8 cellular contexts compared by ENCODE assay signal in genomic region chr10:22230331-22230833, GRCh38. TPM values are rescaled to one million over a fixed set of nuclear protein-coding genes. Genes with fewer than 3 reads are reported as not detected.
DNase-seq lines count a peak whose midpoint lies in the region; ATAC-seq, FAIRE-seq and TF ChIP-seq lines count a peak whose summit lies in the region.

No MANE protein-coding gene starts in this region.

- CTCF ChIA-PET in IMR-90 (lab: Yijun Ruan, JAX) (interaction anchor here (0.9 to 1.0 kb wide), 2 partner anchors 14 to 15 kb away, joined by 3 to 6 read pairs; no protein-coding TSS in a partner anchor), GM12878 (lab: Yijun Ruan, JAX) (interaction anchor here (1.0 to 2.5 kb wide), 4 partner anchors 13 to 757 kb away, joined by 3 to 8 read pairs (median 4); no protein-coding TSS in a partner anchor)

- no peak for DNase-seq in DND-41
- DNase-seq in IMR-90, result peak; percentile 29
- peak; percentile 89 for DNase-seq in OCI-M1 (lab: John Stamatoyannopoulos, UW)
- no peak for DNase-seq in GM12878 (ENCODE audit: low read depth, low spot score)
- peak; percentile 38 for DNase-seq in iPS-NIHi11 (ENCODE audit: low spot score)
- DNase-seq in smooth muscle cell (lab: John Stamatoyannopoulos, UW; ENCODE audit: unreplicated experiment), result no peak
- DNase-seq in OCI-M2 (lab: John Stamatoyannopoulos, UW; ENCODE audit: unreplicated experiment), result no peak

- no peak for TF ChIP-seq RAD21 in IMR-90 (IDR thresholded peaks at IDR 0.05; ENCODE audit: low read length)
- no peak for TF ChIP-seq RAD21 in GM12878 (IDR thresholded peaks at IDR 0.05; ENCODE audit: insufficient read depth, low read depth, low read length)

- H3K79me2 ChIP-seq in DND-41 (ENCODE audit: insufficient read depth, low read length) (no peaks in the 10 kb centered on the region), GM12878 (ENCODE audit: control insufficient read depth, insufficient read depth, low read length) (no peaks in the 10 kb centered on the region), smooth muscle cell (ENCODE audit: low read depth) (no peaks in the 10 kb centered on the region)

- no peak overlapping the region for H2BK120ac ChIP-seq in IMR-90 (ENCODE audit: low read depth, low read length)

- no peak overlapping the region for H3K56ac ChIP-seq in IMR-90 (ENCODE audit: extremely low read depth, insufficient read depth, low read length)

- no peak overlapping the region for H3K14ac ChIP-seq in IMR-90 (replicated peaks; ENCODE audit: low read depth, low read length)

- H4K5ac ChIP-seq in IMR-90 (ENCODE audit: low read depth, low read length), result no peak overlapping the region

- peak; percentile 17; the same call in 2 of the 3 replicates for ATAC-seq in DND-41 (ENCODE audit: insufficient read depth, low read depth)
- ATAC-seq in IMR-90 (ENCODE audit: low read depth), result no peak
- peak; percentile 43 for ATAC-seq in GM12878
- ATAC-seq in HG02642 (IDR thresholded peaks at IDR 0.05; ENCODE audit: poor library complexity, unreplicated experiment), result no peak

- no peak overlapping the region for H2BK20ac ChIP-seq in IMR-90 (ENCODE audit: low read depth, low read length)

- TF ChIP-seq POLR2A in IMR-90 (IDR thresholded peaks at IDR 0.05; ENCODE audit: low read depth, low read length) (no peak), GM12878 (IDR thresholded peaks at IDR 0.05; ENCODE audit: low read depth, low read length) (no peak)

- no peak overlapping the region for H3K9ac ChIP-seq in DND-41 (ENCODE audit: low read depth, low read length)
- peak overlapping the region; percentile 4; the same call in 1 of the 2 replicates for H3K9ac ChIP-seq in IMR-90 (ENCODE audit: low read depth, low read length)
- H3K9ac ChIP-seq in GM12878 (ENCODE audit: control insufficient read depth, insufficient read depth, low read length), result peak overlapping the region; percentile 36
- peak overlapping the region; percentile 63 for H3K9ac ChIP-seq in smooth muscle cell (ENCODE audit: low read depth)

- H2AK5ac ChIP-seq in IMR-90 (ENCODE audit: low read depth, low read length), result no peak overlapping the region

- in situ Hi-C loops in IMR-90 (cut with MboI; ENCODE audit: low sequenced_read_pairs) (no loop called here), GM12878 (cut with MboI) (no loop called here)

- TF ChIP-seq EP300 in GM12878 (IDR thresholded peaks at IDR 0.05; ENCODE audit: borderline replicate concordance in 1 of 2, control insufficient read depth in 1 of 2, low read depth in 2 of 2, low read length in 2 of 2), result no peak

- no peak overlapping the region for H2BK5ac ChIP-seq in IMR-90 (ENCODE audit: low read depth, low read length, poor library complexity, severe bottlenecking)

- TF ChIP-seq CTCF in DND-41 (IDR thresholded peaks at IDR 0.05; ENCODE audit: borderline replicate concordance, extremely low read depth, low read length, poor library complexity, severe bottlenecking) (no peak), IMR-90 (conservative IDR thresholded peaks at IDR 0.05; ENCODE audit: low read depth, low read length) (no peak), GM12878 (IDR thresholded peaks at IDR 0.05 in 2 of 3, conservative IDR thresholded peaks at IDR 0.05 in 1 of 3; ENCODE audit: control insufficient read depth in 2 of 3, extremely low read depth in 1 of 3, insufficient read depth in 1 of 3, low read depth in 3 of 3, low read length in 3 of 3) (no peak), smooth muscle cell (IDR thresholded peaks at IDR 0.05; ENCODE audit: borderline replicate concordance, insufficient read depth, poor library complexity, severe bottlenecking) (no peak)

- H4K8ac ChIP-seq in IMR-90 (ENCODE audit: low read depth in 2 of 2, low read length in 2 of 2), result no peak overlapping the region

- no peak overlapping the region for H3K27ac ChIP-seq in DND-41 (ENCODE audit: low read length)
- no peak overlapping the region for H3K27ac ChIP-seq in IMR-90 (ENCODE audit: insufficient read depth, low read length)
- H3K27ac ChIP-seq in GM12878 (ENCODE audit: control insufficient read depth, insufficient read depth), result no peak overlapping the region
- no peak overlapping the region for H3K27ac ChIP-seq in smooth muscle cell (ENCODE audit: low read depth)

- no peak overlapping the region for H3K4ac ChIP-seq in IMR-90 (ENCODE audit: low read depth, low read length)

- H3K36me3 ChIP-seq in DND-41 (ENCODE audit: insufficient read depth, low read length), result no peaks in the 10 kb centered on the region
- no peaks in the 10 kb centered on the region for H3K36me3 ChIP-seq in IMR-90 (ENCODE audit: control insufficient read depth, insufficient read depth, low read length)
- no peaks in the 10 kb centered on the region for H3K36me3 ChIP-seq in GM12878 (ENCODE audit: control insufficient read depth in 2 of 2, insufficient read depth in 2 of 2, low read length in 1 of 2)
- no peaks in the 10 kb centered on the region for H3K36me3 ChIP-seq in smooth muscle cell (ENCODE audit: low read depth)

- SMC1A ChIA-PET in GM12878 (lab: Charles Lee; ENCODE audit: uncharacterized antibody, unreplicated experiment), result interaction anchor here (0.5 to 1.0 kb wide), 5 partner anchors 86 to 268 kb away, joined by 3 to 6 read pairs (median 3); partner anchors contain the start of gene COMMD3

- H2AK9ac ChIP-seq in IMR-90 (replicated peaks; ENCODE audit: low read depth, low read length, poor library complexity), result no peak overlapping the region

- H2AFZ ChIP-seq in DND-41 (ENCODE audit: low read depth, low read length), result no peak overlapping the region
- H2AFZ ChIP-seq in IMR-90 (replicated peaks; ENCODE audit: low read length, poor library complexity), result no peak overlapping the region
- peak overlapping the region; percentile 85 for H2AFZ ChIP-seq in GM12878 (ENCODE audit: control insufficient read depth, low read depth, low read length)
- H2AFZ ChIP-seq in smooth muscle cell (ENCODE audit: low read depth), result peak overlapping the region; percentile 95

- dilution Hi-C loops in IMR-90 (cut with HindIII; ENCODE audit: low sequenced_read_pairs, unreplicated experiment), result no loop called here

- H3K23ac ChIP-seq in IMR-90 (ENCODE audit: low read depth, low read length), result no peak overlapping the region

- H3K79me1 ChIP-seq in IMR-90 (ENCODE audit: low read depth in 1 of 2, low read length in 2 of 2), result no peaks in the 10 kb centered on the region

- 0% methylated on average over 6 of the region's 16 CpGs; no CpG with 5 or more reads in 1 of the 2 experiments for WGBS in IMR-90 (ENCODE audit: extremely low coverage in 2 of 2, insufficient read length in 1 of 2), 2 experiments
- 2% methylated on average over 16 of the region's 16 CpGs for WGBS in GM12878 (ENCODE audit: insufficient coverage, insufficient replicate concordance, low lambda C conversion rate, missing lambda C conversion rate)
- under 1% methylated on average over 16 of the region's 16 CpGs for WGBS in smooth muscle cell (ENCODE audit: low lambda C conversion rate)

- no peaks in the 10 kb centered on the region for H4K20me1 ChIP-seq in DND-41 (ENCODE audit: insufficient read depth, low read length)
- no peaks in the 10 kb centered on the region for H4K20me1 ChIP-seq in IMR-90 (ENCODE audit: insufficient read depth, low read length)
- H4K20me1 ChIP-seq in GM12878 (ENCODE audit: control insufficient read depth, insufficient read depth), result no peaks in the 10 kb centered on the region
- H4K20me1 ChIP-seq in smooth muscle cell (ENCODE audit: low read depth), result no peaks in the 10 kb centered on the region

- peak overlapping the region in 1 of 2 experiments; percentile 63; a peak in 1 of 4 replicates for H3K4me3 ChIP-seq in DND-41 (ENCODE audit: low read depth in 1 of 2, low read length in 2 of 2)
- peak overlapping the region; percentile 74 for H3K4me3 ChIP-seq in IMR-90 (ENCODE audit: insufficient read depth, low read depth, low read length)
- H3K4me3 ChIP-seq in GM12878, result peak overlapping the region; percentile 68
- H3K4me3 ChIP-seq in smooth muscle cell, result peak overlapping the region; percentile 87

- H3K18ac ChIP-seq in IMR-90 (ENCODE audit: low read depth, low read length), result no peak overlapping the region

- RAD21 ChIA-PET in GM12878 (lab: Charles Lee; ENCODE audit: unreplicated experiment), result interaction anchor here (1.9 kb wide), 1 partner anchor 85 kb away, joined by 13 read pairs; the partner anchor contains the start of gene COMMD3

- H2BK15ac ChIP-seq in IMR-90 (ENCODE audit: low read depth, low read length), result no peak overlapping the region

- H3K4me2 ChIP-seq in DND-41 (ENCODE audit: insufficient read depth, low read length), result peak overlapping the region; percentile 79; the same call in 1 of the 2 replicates
- peak overlapping the region; percentile 74 for H3K4me2 ChIP-seq in IMR-90 (ENCODE audit: low read depth, low read length)
- H3K4me2 ChIP-seq in GM12878 (ENCODE audit: control insufficient read depth, insufficient read depth), result peak overlapping the region; percentile 77
- H3K4me2 ChIP-seq in smooth muscle cell, result peak overlapping the region; percentile 93

- peaks cover 51% of the 10 kb centered on the region for H3K27me3 ChIP-seq in DND-41 (ENCODE audit: insufficient read depth, low read length, poor library complexity)
- peaks cover 4% of the 10 kb centered on the region; the same call in 1 of the 2 replicates for H3K27me3 ChIP-seq in IMR-90 (ENCODE audit: control insufficient read depth, insufficient read depth, low read length)
- H3K27me3 ChIP-seq in GM12878 (replicated peaks in 1 of 2; ENCODE audit: control insufficient read depth in 2 of 2, insufficient read depth in 2 of 2, low read length in 1 of 2), result no peaks in the 10 kb centered on the region; a peak in 1 of 4 replicates
- H3K27me3 ChIP-seq in smooth muscle cell (ENCODE audit: low read depth), result no peaks in the 10 kb centered on the region

- peaks cover 5% of the 10 kb centered on the region for H3F3A ChIP-seq in smooth muscle cell (ENCODE audit: low read depth)

- no TSS peak for BruUV-seq in IMR-90 (replicated peaks; lab: Mats Ljungman, UMichigan)
- BruUV-seq in GM12878 (replicated peaks; lab: Mats Ljungman, UMichigan), result no TSS peak

- H4K91ac ChIP-seq in IMR-90 (ENCODE audit: insufficient read depth, low read depth, low read length), result no peak overlapping the region

- no peak for FAIRE-seq in GM12878 (lab: Jason Lieb, UNC)

- peaks cover 25% of the 10 kb centered on the region for H3K4me1 ChIP-seq in DND-41 (ENCODE audit: insufficient read depth, low read length)
- no peaks in the 10 kb centered on the region for H3K4me1 ChIP-seq in IMR-90 (ENCODE audit: control insufficient read depth, insufficient read depth, low read length)
- H3K4me1 ChIP-seq in GM12878 (ENCODE audit: control insufficient read depth, insufficient read depth, low read length), result peaks cover 7% of the 10 kb centered on the region; the same call in 1 of the 2 replicates
- H3K4me1 ChIP-seq in smooth muscle cell (ENCODE audit: low read depth), result no peaks in the 10 kb centered on the region

- H3K9me3 ChIP-seq in DND-41 (ENCODE audit: insufficient read depth, low read length, severe bottlenecking) (no peaks in the 10 kb centered on the region), IMR-90 (ENCODE audit: control insufficient read depth, insufficient read depth, low read length) (no peaks in the 10 kb centered on the region), GM12878 (replicated peaks; ENCODE audit: control insufficient read depth, insufficient read depth, low read length) (no peaks in the 10 kb centered on the region), smooth muscle cell (replicated peaks; ENCODE audit: low read depth) (no peaks in the 10 kb centered on the region)

- intact Hi-C loops in IMR-90 (cut with micrococcal nuclease) (no loop called here), GM12878 (cut with micrococcal nuclease; ENCODE audit: unreplicated experiment) (no loop called here)

- H3K9me1 ChIP-seq in IMR-90 (ENCODE audit: insufficient read depth, low read length), result no peaks in the 10 kb centered on the region

- POLR2A ChIA-PET in IMR-90 (lab: Charles Lee; ENCODE audit: unreplicated experiment) (no interaction called here), GM12878 (lab: Charles Lee) (interaction anchor here (2.6 kb wide), 1 partner anchor 85 kb away, joined by 11 read pairs; the partner anchor contains the start of gene COMMD3)

RNA-seq across cellular contexts. Expression of gene EBLN1, which starts 12.6 kb away (rescaled TPM):
- total RNA-seq in IMR-90 (2012; rRNA removed), result not detected in 2 replicates
- not detected in 2 replicates for polyA plus RNA-seq in IMR-90 (2012; rRNA removed)
- polyA plus RNA-seq in IMR-90 (2012; cell fraction: cytosol; rRNA removed), result not detected in 2 replicates
- not detected in 2 replicates for polyA plus RNA-seq in IMR-90 (2012; cell fraction: nucleus; rRNA removed; ENCODE audit: low replicate concordance)
- total RNA-seq in GM12878 (2013; cell fraction: nucleolus; rRNA removed), result not detected in 2 replicates
- not detected in 2 replicates for total RNA-seq in GM12878 (2014; rRNA removed)
- not detected in 2 replicates for total RNA-seq in GM12878 (2014; rRNA removed; fragmentation: Illumina TruSeq; extraction: Trizol)
- total RNA-seq in GM12878 (2021), result not detected in 2 replicates
- not detected for polyA plus RNA-seq in GM12878 (2011; ENCODE audit: low read depth)
- polyA plus RNA-seq in GM12878 (2011; rRNA removed), result not detected in 2 replicates
- polyA plus RNA-seq in GM12878 (2011; cell fraction: cytosol; rRNA removed), result not detected in 2 replicates
- polyA plus RNA-seq in GM12878 (2011; cell fraction: nucleus; rRNA removed), result not detected in 2 replicates
- polyA plus RNA-seq in GM12878 (2012), result not detected in 2 replicates
- polyA plus RNA-seq in GM12878 (2014; fragmentation: Illumina TruSeq; extraction: Trizol), result not detected in 2 replicates
- not detected for polyA plus RNA-seq in GM12878 (2014; fragmentation: Nextera tagmentation; extraction: Ambion mirVana)
- not detected in 2 replicates for polyA plus RNA-seq in GM12878 (2014; rRNA removed)
- not detected for polyA plus RNA-seq in GM12878 (2016; fragmentation: Nextera tagmentation; extraction: Ambion mirVana)
- not detected in 2 replicates for polyA minus RNA-seq in GM12878 (2011; rRNA and poly(A)+ RNA removed)
- not detected in 2 replicates for polyA minus RNA-seq in GM12878 (2011; cell fraction: cytosol; rRNA and poly(A)+ RNA removed)
- not detected in 2 replicates for polyA minus RNA-seq in GM12878 (2011; cell fraction: nucleus; rRNA and poly(A)+ RNA removed)
- not detected in 2 replicates for total RNA-seq in smooth muscle cell
- not detected in 2 replicates for polyA plus RNA-seq in smooth muscle cell

Comparison
In these comparisons a context has a peak if more than half of its experiments do, and no peak if none do; other contexts are left out.
1. ATAC-seq: peak in DND-41 (single experiment) and GM12878 (single experiment); none in IMR-90 (single experiment) and HG02642 (single experiment).
2. DNase-seq: peak in IMR-90 (single experiment), OCI-M1 (single experiment) and iPS-NIHi11 (single experiment); none in DND-41 (single experiment), GM12878 (single experiment), smooth muscle cell (single experiment) and OCI-M2 (single experiment).
3. H2AFZ ChIP-seq: peak in GM12878 (single experiment) and smooth muscle cell (single experiment); none in DND-41 (single experiment) and IMR-90 (single experiment).
4. Peak in every context shown above with its lines, with median percentiles within 50 percentile points of each other: H3K4me2 ChIP-seq.